9 cellular contexts compared by ENCODE assay signal in the genomic region with DNA sequence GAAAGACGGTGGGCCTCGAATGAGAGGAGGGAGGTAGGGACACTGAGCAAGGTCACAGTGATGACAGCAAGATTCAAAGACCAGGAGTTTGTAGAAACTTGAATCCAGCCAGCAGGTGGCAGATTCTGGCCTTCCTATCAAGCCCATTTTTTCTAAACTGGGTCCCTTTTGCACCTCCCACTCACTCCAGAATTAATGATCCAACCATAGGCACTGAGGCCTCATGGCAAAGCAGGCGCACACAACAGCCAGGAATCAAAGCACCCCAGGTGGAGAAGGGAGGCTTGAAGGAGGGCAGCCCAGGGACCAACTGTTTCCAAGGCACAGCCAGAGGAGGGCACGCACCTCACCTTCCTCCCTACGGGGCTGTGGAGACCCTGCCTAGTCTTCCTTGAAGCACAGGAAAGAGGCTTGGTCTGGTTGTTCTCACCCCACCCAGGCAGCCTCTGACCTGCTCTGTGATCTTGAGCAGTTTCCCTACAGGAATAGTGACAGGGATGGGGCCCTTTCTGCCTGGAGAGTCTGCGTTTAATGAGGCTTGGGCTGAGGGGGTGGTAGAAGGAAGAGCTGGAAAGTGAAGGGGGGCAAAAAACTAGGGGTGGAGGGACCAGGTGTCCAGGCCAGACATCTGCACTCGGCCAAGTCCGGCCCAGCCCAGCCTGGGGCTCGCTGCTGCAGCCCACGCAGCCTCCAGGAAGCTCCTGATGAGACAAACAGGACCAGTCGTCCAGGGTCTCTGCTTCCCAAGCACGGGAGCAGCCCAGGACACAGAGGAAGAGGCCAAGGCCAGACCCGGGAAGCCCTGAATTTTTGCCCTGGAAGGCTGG.
DNase-seq lines count a peak whose midpoint lies in the region; ATAC-seq and TF ChIP-seq lines count a peak whose summit lies in the region.
"Had no signal": no experiment of that assay in that cellular context is flagged by ENCODE, and none has a peak within 500 bp of the region (broad histone marks: within the 10 kb centered on the region; RNA-seq: fewer than 3 reads in every experiment).

No MANE protein-coding gene starts in this region.

- H3K27me3 ChIP-seq in CD8-positive, alpha-beta memory T cell (ENCODE audit: insufficient read depth, low read length, poor library complexity, severe bottlenecking), result no peaks in the 10 kb centered on the region

- CTCF ChIA-PET in CD8-positive, alpha-beta memory T cell (lab: Charles Lee), result interaction anchor here (0.7 to 2.2 kb wide), 3 partner anchors 122 to 145 kb away, joined by 3 to 10 read pairs (median 5); no protein-coding TSS in a partner anchor

- H3K27me3 Mint-ChIP-seq in CD8-positive, alpha-beta memory T cell, result peaks cover 0 to 2% of the 10 kb centered on the region in 2 donors

- no peak overlapping the region for H3K27ac ChIP-seq in CD8-positive, alpha-beta memory T cell (ENCODE audit: low read depth, low read length)
- H3K27ac ChIP-seq: skin epidermis had no signal

- no peaks in the 10 kb centered on the region for H3K4me1 ChIP-seq in CD8-positive, alpha-beta memory T cell (ENCODE audit: insufficient read depth, low read length)
- H3K4me1 ChIP-seq in mucosa of descending colon (ENCODE audit: low read depth), result peaks cover 4% of the 10 kb centered on the region

- peak; percentile 38 for ATAC-seq in esophagus mucosa
- ATAC-seq in mucosa of descending colon, result peak; percentile 42
- ATAC-seq in HG03378 (IDR thresholded peaks at IDR 0.05; ENCODE audit: unreplicated experiment), result no peak
- ATAC-seq in GM19351 (IDR thresholded peaks at IDR 0.05; ENCODE audit: unreplicated experiment), result no peak

- no peak overlapping the region for H3K4me3 ChIP-seq in CD8-positive, alpha-beta memory T cell (ENCODE audit: low read length)
- H3K4me3 ChIP-seq in mucosa of descending colon, result no peak overlapping the region
- H3K4me3 ChIP-seq: skin epidermis had no signal

- no peaks in the 10 kb centered on the region for H3K36me3 Mint-ChIP-seq in CD8-positive, alpha-beta memory T cell

- H3K9me3 ChIP-seq in CD8-positive, alpha-beta memory T cell (ENCODE audit: low read length), result no peaks in the 10 kb centered on the region
- H3K9me3 ChIP-seq in mucosa of descending colon, result no peaks in the 10 kb centered on the region

- DNase-seq in CD8-positive, alpha-beta memory T cell, result peak in 3 of 5 donors; percentile 3 to 15 (median 9)
- DNase-seq in HCEC 1CT (peak; percentile 39), SKM-1 (lab: John Stamatoyannopoulos, UW; ENCODE audit: unreplicated experiment) (peak; percentile 11), mucosa of descending colon (peak in 1 of 3 donors; percentile 66), DMS153 (lab: John Stamatoyannopoulos, UW) (no peak)

- H3K9me3 Mint-ChIP-seq in CD8-positive, alpha-beta memory T cell, result no peaks in the 10 kb centered on the region

- H3K27ac Mint-ChIP-seq in CD8-positive, alpha-beta memory T cell, result no peak overlapping the region

- POLR2A ChIA-PET in CD8-positive, alpha-beta memory T cell (lab: Charles Lee), result no interaction called here

- no peaks in the 10 kb centered on the region for H3K36me3 ChIP-seq in CD8-positive, alpha-beta memory T cell (ENCODE audit: insufficient read depth, low read length)
- no peaks in the 10 kb centered on the region for H3K36me3 ChIP-seq in mucosa of descending colon (ENCODE audit: low read depth)

- intact Hi-C loops in mucosa of descending colon (cut with DNase I, micrococcal nuclease), result loop anchor here (10.0 kb wide), 1 partner anchor 144 kb away; no protein-coding TSS in a partner anchor

- peaks cover 0 to 5% (median 3%) of the 10 kb centered on the region in 3 donors for H3K4me1 Mint-ChIP-seq in CD8-positive, alpha-beta memory T cell

- no peak for TF ChIP-seq CTCF in mucosa of descending colon (IDR thresholded peaks at IDR 0.05)

- no peak overlapping the region for H3K4me3 Mint-ChIP-seq in CD8-positive, alpha-beta memory T cell

Comparison
In these comparisons a context has a peak if more than half of its experiments do, and no peak if none do; other contexts are left out.
1. ATAC-seq: peak in esophagus mucosa (single experiment) and mucosa of descending colon (single experiment); none in HG03378 (single experiment) and GM19351 (single experiment).